In the genomic region with DNA sequence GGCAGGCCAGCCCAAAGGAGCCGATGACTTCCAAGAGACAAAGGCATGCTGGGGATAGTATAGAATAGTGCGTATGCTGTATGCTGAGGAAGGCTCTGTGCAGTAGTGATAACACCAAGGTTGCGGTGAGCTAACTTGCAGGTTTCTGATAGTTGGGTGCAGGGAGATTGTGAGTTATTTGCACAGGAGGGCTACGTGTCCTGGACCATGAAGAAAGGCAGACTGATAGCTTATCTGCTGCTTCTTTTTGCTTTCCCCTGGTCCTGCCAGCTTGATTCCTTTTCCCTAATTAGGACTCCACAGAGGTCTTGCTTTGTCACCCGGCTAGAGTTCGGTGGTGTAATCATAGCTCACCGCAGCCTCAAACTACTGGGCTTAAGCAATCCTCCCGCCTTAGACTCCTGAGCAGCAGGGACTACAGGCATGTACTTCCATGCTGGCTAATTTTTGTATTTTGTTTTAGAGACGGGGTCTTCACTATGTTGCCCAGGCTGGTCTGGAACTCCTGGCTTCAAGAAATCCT, we compare ENCODE assay signal across 19 cellular contexts. TPM values are rescaled to one million over a fixed set of nuclear protein-coding genes. Genes with fewer than 3 reads are reported as not detected.
DNase-seq lines count a peak whose midpoint lies in the region; ATAC-seq and TF ChIP-seq lines count a peak whose summit lies in the region.
"Had no signal": no experiment of that assay in that cellular context is flagged by ENCODE, and none has a peak within 500 bp of the region (broad histone marks: within the 10 kb centered on the region; RNA-seq: fewer than 3 reads in every experiment).

No MANE protein-coding gene starts in this region.

- intact Hi-C loops in Calu3 (cut with micrococcal nuclease; ENCODE audit: unreplicated experiment), result no loop called here

- no peak for ATAC-seq in activated naive CD4-positive, alpha-beta T cell treated with anti-CD3 and anti-CD28 coated beads, Interleukin-2, amount 50 U/mL, for 72 hours
- no peak for ATAC-seq in GM23338
- ATAC-seq: PC-3, T-helper 17 cell had no signal

- no peaks in the 10 kb centered on the region for H3K9me3 ChIP-seq in Peyer's patch
- H3K9me3 ChIP-seq: SK-N-SH had no signal

- CTCF ChIA-PET in Calu3 (lab: Charles Lee), result no interaction called here

- TF ChIP-seq CTCF in Peyer's patch (IDR thresholded peaks at IDR 0.05) (no peak), GM23338 (conservative IDR thresholded peaks at IDR 0.05; ENCODE audit: low read depth in 2 of 2) (no peak), Calu3 (IDR thresholded peaks at IDR 0.05; ENCODE audit: unreplicated experiment) (no peak)

- H3K27me3 ChIP-seq in Peyer's patch (no peaks in the 10 kb centered on the region), GM23338 (ENCODE audit: insufficient read depth) (no peaks in the 10 kb centered on the region)

- H3K4me2 ChIP-seq in GM23338, result no peak overlapping the region
- H3K4me2 ChIP-seq: SK-N-SH had no signal

- DNase-seq in CMK (ENCODE audit: low read depth) (peak; percentile 72), MV-4-11 (lab: John Stamatoyannopoulos, UW) (peak; percentile 95), SKM-1 treated with dmso at 0.1 percent for 144 hours (lab: John Stamatoyannopoulos, UW; ENCODE audit: unreplicated experiment) (peak; percentile 45), inferior parietal cortex (ENCODE audit: extremely low spot score) (peak; percentile 40), Peyer's patch (no peak), GM23338 (ENCODE audit: low spot score) (no peak), Calu3 (no peak)
- no peak for DNase-seq in activated naive CD4-positive, alpha-beta T cell treated with anti-CD3 and anti-CD28 coated beads, Interleukin-2, amount 50 U/mL, for 72 hours (ENCODE audit: low spot score in 2 of 2)
- DNase-seq: CD4-positive, alpha-beta memory T cell; DMS153; EL; GOT3; NCI-H1930; NCI-H2171 treated with DMSO at 0.1 percent for 48 hours; NCI-H510A; NCI-H82; PC-3; SK-N-SH; T-helper 17 cell had no signal

- H4K20me1 ChIP-seq in GM23338 (replicated peaks; ENCODE audit: insufficient read depth), result no peaks in the 10 kb centered on the region

- peaks cover 12% of the 10 kb centered on the region for H3K4me1 Mint-ChIP-seq in GM23338
- H3K4me1 Mint-ChIP-seq in Calu3 (ENCODE audit: low read depth, unreplicated experiment), result peaks cover 20% of the 10 kb centered on the region

- H3K9me2 ChIP-seq in GM23338 (ENCODE audit: insufficient read depth), result no peaks in the 10 kb centered on the region; the same call in 1 of the 2 replicates
- H3K9me2 ChIP-seq: SK-N-SH had no signal

- H3K79me2 ChIP-seq in GM23338 (replicated peaks; ENCODE audit: insufficient read depth), result no peaks in the 10 kb centered on the region

- H3K27me3 Mint-ChIP-seq in GM23338 (ENCODE audit: insufficient read depth, low read depth, poor library complexity), result peaks cover 1% of the 10 kb centered on the region
- no peaks in the 10 kb centered on the region for H3K27me3 Mint-ChIP-seq in Calu3 (ENCODE audit: unreplicated experiment)
- H3K27me3 Mint-ChIP-seq: CD4-positive, alpha-beta memory T cell; T-helper 17 cell had no signal

- TF ChIP-seq POLR2A in Peyer's patch (IDR thresholded peaks at IDR 0.05), result no peak

- no peaks in the 10 kb centered on the region for H3K9me3 Mint-ChIP-seq in activated naive CD4-positive, alpha-beta T cell treated with anti-CD3 and anti-CD28 coated beads, Interleukin-2, amount 50 U/mL, for 72 hours
- H3K9me3 Mint-ChIP-seq in GM23338 (peaks cover 3% of the 10 kb centered on the region; the same call in 1 of the 3 replicates), Calu3 (ENCODE audit: low read depth, unreplicated experiment) (no peaks in the 10 kb centered on the region)

- H3K4me3 Mint-ChIP-seq in GM23338, result no peak overlapping the region
- H3K4me3 Mint-ChIP-seq in Calu3 (ENCODE audit: low read depth, unreplicated experiment), result no peak overlapping the region
- H3K4me3 Mint-ChIP-seq: CD4-positive, alpha-beta memory T cell; T-helper 17 cell had no signal

- no peak overlapping the region for H3K27ac Mint-ChIP-seq in activated naive CD4-positive, alpha-beta T cell treated with anti-CD3 and anti-CD28 coated beads, Interleukin-2, amount 50 U/mL, for 72 hours
- H3K27ac Mint-ChIP-seq in GM23338, result no peak overlapping the region
- H3K27ac Mint-ChIP-seq in Calu3 (ENCODE audit: unreplicated experiment), result no peak overlapping the region
- H3K27ac Mint-ChIP-seq: CD4-positive, alpha-beta memory T cell; T-helper 17 cell had no signal

- no peak overlapping the region for H3K4me3 ChIP-seq in Peyer's patch
- H3K4me3 ChIP-seq in GM23338, result no peak overlapping the region

- BruUV-seq in Calu3 (replicated peaks; lab: Mats Ljungman, UMichigan), result no TSS peak

- H3K36me3 ChIP-seq in Peyer's patch (no peaks in the 10 kb centered on the region), GM23338 (ENCODE audit: insufficient read depth) (no peaks in the 10 kb centered on the region)

- no peak overlapping the region for H3K27ac ChIP-seq in Peyer's patch
- H3K27ac ChIP-seq in GM23338 (ENCODE audit: low read depth), result no peak overlapping the region

- no peak overlapping the region for H2AFZ ChIP-seq in GM23338

- no peaks in the 10 kb centered on the region for H3F3A ChIP-seq in GM23338 (replicated peaks; ENCODE audit: low read depth)

- H3K4me1 ChIP-seq in Peyer's patch (peaks cover 0 to 2% (median 0%) of the 10 kb centered on the region in 4 donors), GM23338 (ENCODE audit: insufficient read depth) (peaks cover 9% of the 10 kb centered on the region; the same call in 1 of the 2 replicates)

- H3K36me3 Mint-ChIP-seq in activated naive CD4-positive, alpha-beta T cell treated with anti-CD3 and anti-CD28 coated beads, Interleukin-2, amount 50 U/mL, for 72 hours, result no peaks in the 10 kb centered on the region
- peaks cover 6% of the 10 kb centered on the region; the same call in 2 of the 3 replicates for H3K36me3 Mint-ChIP-seq in GM23338 (ENCODE audit: low read depth)
- H3K36me3 Mint-ChIP-seq in Calu3 (ENCODE audit: insufficient read depth, unreplicated experiment), result peaks cover under 1% of the 10 kb centered on the region
- H3K36me3 Mint-ChIP-seq: CD4-positive, alpha-beta memory T cell had no signal

TF ChIP-seq in GM23338, 12 proteins besides CTCF, POLR2A, EP300 and RAD21:
- TF ChIP-seq ZNF331 (CRISPR knock-in tag; IDR thresholded peaks at IDR 0.05; ENCODE audit: low read depth), result no peak

RNA-seq across cellular contexts. Expression of a gene that starts 43.9 kb away (rescaled TPM):
- 1 to 10 TPM; 4.8 to 6.4 TPM for total RNA-seq in activated naive CD4-positive, alpha-beta T cell treated with anti-CD3 and anti-CD28 coated beads, Interleukin-2, amount 50 U/mL, for 72 hours
- total RNA-seq in Peyer's patch (10 to 100 TPM; 46.7 to 56.9 (median 52.4) TPM), Calu3 (2022) (56.0 and 60.7 TPM in 2 replicates)
- total RNA-seq in GM23338 (2014; rRNA removed; shearing (Covaris generic)), result 49.7 and 50.7 TPM in 2 replicates
- polyA plus RNA-seq in GM23338 (2016; fragmentation: Nextera tagmentation; extraction: Ambion mirVana), result 27.5 and 31.7 TPM in 2 replicates

Comparison
In these comparisons a context has a peak if more than half of its experiments do, and no peak if none do; other contexts are left out.
1. DNase-seq: peak in CMK (single experiment), MV-4-11 (single experiment), SKM-1 treated with dmso at 0.1 percent for 144 hours (single experiment) and inferior parietal cortex (single experiment); none in activated naive CD4-positive, alpha-beta T cell treated with anti-CD3 and anti-CD28 coated beads, Interleukin-2, amount 50 U/mL, for 72 hours (0 of 2), Peyer's patch (0 of 3), GM23338 (single experiment) and Calu3 (single experiment).